In the genomic region with DNA sequence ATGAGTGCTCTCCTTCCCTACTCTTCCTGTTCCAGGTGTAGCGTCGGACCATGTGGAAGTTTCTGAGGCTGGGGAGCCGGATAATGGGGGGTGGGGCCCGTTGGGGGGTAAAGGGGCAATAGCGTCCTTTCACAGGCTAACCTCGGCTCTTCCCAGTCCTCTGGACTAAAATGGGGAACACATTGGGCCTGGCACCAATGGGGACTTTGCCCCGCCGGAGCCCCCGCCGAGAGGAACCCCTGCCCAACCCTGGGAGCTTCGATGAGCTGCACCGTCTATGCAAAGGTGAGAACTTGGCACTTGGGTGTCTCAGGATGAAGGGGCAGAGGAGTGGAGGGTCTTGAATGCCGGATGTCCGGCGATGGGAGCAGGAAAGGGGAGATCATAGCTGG, we compare ENCODE assay signal across 8 cellular contexts. TPM values are rescaled to one million over a fixed set of nuclear protein-coding genes. Genes with fewer than 3 reads are reported as not detected.
DNase-seq lines count a peak whose midpoint lies in the region; ATAC-seq, FAIRE-seq and TF ChIP-seq lines count a peak whose summit lies in the region.

No MANE protein-coding gene starts in this region.

- DNase-seq in AG10803 (ENCODE audit: low read depth) = no peak
- peak in 1 of 61 donors; percentile 25 for DNase-seq in caudate nucleus (lab: John Stamatoyannopoulos, UW)
- no peak for DNase-seq in D721Med (ENCODE audit: insufficient read length, low spot score)
- DNase-seq in NCI-H2227 treated with DMSO at 0.1 percent for 48 hours (lab: John Stamatoyannopoulos, UW) = no peak

- H3K4me1 ChIP-seq in HUES64 (ENCODE audit: insufficient read depth, low read length) (peaks cover 18% of the 10 kb centered on the region), mucosa of rectum (ENCODE audit: control insufficient read depth in 2 of 2, insufficient read depth in 2 of 2, low read length in 2 of 2) (peaks cover 17 to 21% of the 10 kb centered on the region in 2 donors)

- H3K9ac ChIP-seq in HUES64 (ENCODE audit: low read depth, low read length) (peak overlapping the region; percentile 65; the same call in 1 of the 2 replicates), mucosa of rectum (ENCODE audit: low read depth in 1 of 2, low read length in 2 of 2) (peak overlapping the region; percentile 76 to 88)

- peaks cover 23% of the 10 kb centered on the region for H3K36me3 ChIP-seq in HUES64 (ENCODE audit: insufficient read depth, low read length)
- H3K36me3 ChIP-seq in mucosa of rectum (ENCODE audit: control insufficient read depth in 2 of 2, insufficient read depth in 2 of 2, low read length in 2 of 2) = peaks cover 20 to 22% of the 10 kb centered on the region in 2 donors

- H3K27ac ChIP-seq in HUES64 (ENCODE audit: low read depth, low read length) (no peak overlapping the region), caudate nucleus (ENCODE audit: low read depth, low read length) (peak overlapping the region; percentile 90), mucosa of rectum (ENCODE audit: low read depth in 2 of 2, low read length in 2 of 2) (peak overlapping the region; percentile 66 to 68)

- no peak for ATAC-seq in GM19023 (IDR thresholded peaks at IDR 0.05; ENCODE audit: unreplicated experiment)
- ATAC-seq in GM21381 (IDR thresholded peaks at IDR 0.05; ENCODE audit: unreplicated experiment) = no peak

- FAIRE-seq in D721Med (lab: Jason Lieb, UNC) = no peak

- TF ChIP-seq CTCF in AG10803 (conservative IDR thresholded peaks at IDR 0.05; ENCODE audit: low read length) (no peak), D721Med (IDR thresholded peaks at IDR 0.05; ENCODE audit: insufficient read depth, missing control alignments) (no peak)

- H3K9me3 ChIP-seq in HUES64 (ENCODE audit: insufficient read depth, low read depth, low read length) = no peaks in the 10 kb centered on the region
- H3K9me3 ChIP-seq in mucosa of rectum (ENCODE audit: control insufficient read depth in 2 of 2, low read length in 2 of 2) = no peaks in the 10 kb centered on the region

- H3K27me3 ChIP-seq in HUES64 (ENCODE audit: insufficient read depth, low read length) = no peaks in the 10 kb centered on the region
- no peaks in the 10 kb centered on the region for H3K27me3 ChIP-seq in mucosa of rectum (ENCODE audit: control insufficient read depth in 2 of 2, insufficient read depth in 2 of 2, low read length in 2 of 2)

- peak overlapping the region; percentile 93 for H3K4me3 ChIP-seq in AG10803 (ENCODE audit: low read length)
- peak overlapping the region; percentile 85 for H3K4me3 ChIP-seq in HUES64 (ENCODE audit: low read length)
- H3K4me3 ChIP-seq in mucosa of rectum (ENCODE audit: low read length in 2 of 2) = peak overlapping the region; percentile 95 to 98

- WGBS in HUES64 = 12% methylated on average over 14 of the region's 15 CpGs

RNA-seq across cellular contexts. Expression of gene TOMM40L, which starts 0.5 kb away (rescaled TPM):
- 10.4 TPM for polyA plus RNA-seq in HUES64 (2013, experiment 1 of 2)
- 10.7 TPM for polyA plus RNA-seq in HUES64 (2013, experiment 2 of 2)

RNA-seq across cellular contexts. Expression of gene APOA2, which starts 2.9 kb away (rescaled TPM):
- 19.6 TPM for polyA plus RNA-seq in HUES64 (2013, experiment 1 of 2)
- 33.2 TPM for polyA plus RNA-seq in HUES64 (2013, experiment 2 of 2)

RNA-seq across cellular contexts. Expression of gene FCER1G, which starts 11.2 kb away (rescaled TPM):
- polyA plus RNA-seq in HUES64 (2013, experiment 1 of 2) = 1.1 TPM
- polyA plus RNA-seq in HUES64 (2013, experiment 2 of 2) = 0.89 TPM

RNA-seq across cellular contexts. Expression of gene NR1I3, which starts 11.7 kb away (rescaled TPM):
- not detected for polyA plus RNA-seq in HUES64 (2013, experiment 1 of 2)
- polyA plus RNA-seq in HUES64 (2013, experiment 2 of 2) = not detected

RNA-seq across cellular contexts. Expression of gene NDUFS2, which starts 24.1 kb away (rescaled TPM):
- polyA plus RNA-seq in HUES64 (2013, experiment 1 of 2) = 72.0 TPM
- polyA plus RNA-seq in HUES64 (2013, experiment 2 of 2) = 79.8 TPM
